In the genomic region with DNA sequence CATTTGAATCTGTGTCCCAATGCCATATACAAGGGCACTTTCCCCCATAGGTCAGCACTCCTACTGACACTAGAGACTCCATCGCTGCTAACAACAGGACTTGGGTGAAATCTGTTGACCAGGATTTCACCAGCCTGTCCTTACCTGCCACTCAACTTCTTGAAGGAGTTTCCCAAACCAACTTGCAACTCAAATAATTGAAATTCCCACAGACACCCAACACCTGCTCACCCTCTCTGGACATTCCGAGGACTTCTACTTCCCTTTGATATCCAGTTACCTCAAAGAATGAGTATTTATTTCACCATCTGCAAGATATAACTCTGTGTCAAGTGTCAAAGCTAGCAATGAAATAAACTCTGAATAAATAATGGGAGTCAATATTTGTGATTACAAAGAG, we compare ENCODE assay signal across 26 cellular contexts.
"Had no signal": no experiment of that assay in that cellular context is flagged by ENCODE, and none has a peak within 500 bp of the region (broad histone marks: within the 10 kb centered on the region; RNA-seq: fewer than 3 reads in every experiment).

No MANE protein-coding gene starts in this region.

- H3K4me1 ChIP-seq: Peyer's patch had no signal

- H3K4me2 ChIP-seq: KMS-11 had no signal

- H3K9me3 Mint-ChIP-seq: activated CD4-positive, alpha-beta T cell treated with anti-CD3 and anti-CD28 coated beads, Interleukin-2, amount 10 ng/mL, durations not matched to agents 24 days and 14 days; T-helper 1 cell treated with Interleukin-12 subunit alpha and Interleukin-12 subunit beta and Interleukin-4 antibody, amounts not matched to agents 30 μg/mL and 1 μg/mL, for 36 hours had no signal

- H3K9me3 ChIP-seq: Peyer's patch, SJCRH30 had no signal

- H3K4me3 ChIP-seq: cardiac muscle cell, Peyer's patch, SJCRH30 had no signal

- H3K9ac ChIP-seq: KMS-11 had no signal

- ATAC-seq: activated T-cell treated with anti-CD3 and anti-CD28 coated beads, Interleukin-2, amount 50 U/mL, for 4 hours had no signal

- H3K36me3 ChIP-seq: brain microvascular endothelial cell, cardiac muscle cell, Peyer's patch, SJCRH30 had no signal

- H3K36me3 Mint-ChIP-seq: activated naive CD8-positive, alpha-beta T cell treated with anti-CD3 and anti-CD28 coated beads for 36 hours had no signal

- H3K27ac Mint-ChIP-seq: activated B cell treated with CpG ODN at 0.5 μM for 24 hours; activated CD4-positive, alpha-beta T cell treated with anti-CD3 and anti-CD28 coated beads, Interleukin-2, amount 10 ng/mL, durations not matched to agents 24 days and 14 days; activated naive CD4-positive, alpha-beta T cell treated with anti-CD3 and anti-CD28 coated beads for 36 hours; activated naive CD8-positive, alpha-beta T cell treated with anti-CD3 and anti-CD28 coated beads for 36 hours; T-helper 1 cell treated with Interleukin-12 subunit alpha and Interleukin-12 subunit beta and Interleukin-4 antibody, amounts not matched to agents 30 μg/mL and 1 μg/mL, for 36 hours had no signal

- DNase-seq: activated B cell treated with CpG ODN at 0.5 μM for 24 hours; activated CD4-positive, alpha-beta T cell treated with anti-CD3 and anti-CD28 coated beads for 1 hour; activated CD4-positive, alpha-beta T cell treated with anti-CD3 and anti-CD28 coated beads, Interleukin-2, amount 10 ng/mL, durations not matched to agents 24 days and 14 days; activated CD4-positive, alpha-beta T cell treated with anti-CD3 and anti-CD28 coated beads, Interleukin-2, amount 50 U/mL, for 48 hours; activated CD8-positive, alpha-beta memory T cell treated with anti-CD3 and anti-CD28 coated beads for 24 hours; activated effector memory CD4-positive, alpha-beta T cell treated with anti-CD3 and anti-CD28 coated beads, Interleukin-2, amount 50 U/mL, for 16 hours; activated naive CD4-positive, alpha-beta T cell treated with anti-CD3 and anti-CD28 coated beads for 36 hours; activated naive CD8-positive, alpha-beta T cell treated with anti-CD3 and anti-CD28 coated beads for 36 hours; activated T-cell treated with anti-CD3 and anti-CD28 coated beads, Interleukin-2, amount 50 U/mL, for 4 hours; brain microvascular endothelial cell; NCI-H1092; NCI-H1417 treated with DMSO at 0.1 percent for 48 hours; NCI-H1694; NCI-H2029; NCI-H345; NCI-H510A; NCI-H526 treated with DMSO at 0.1 percent for 48 hours; NCI-H82; Peyer's patch; Right ventricle myocardium superior; SJCRH30; T-helper 9 cell had no signal

- H3K4me1 Mint-ChIP-seq: activated B cell treated with CpG ODN at 0.5 μM for 24 hours; activated CD4-positive, alpha-beta T cell treated with anti-CD3 and anti-CD28 coated beads, Interleukin-2, amount 10 ng/mL, durations not matched to agents 24 days and 14 days; activated naive CD8-positive, alpha-beta T cell treated with anti-CD3 and anti-CD28 coated beads for 36 hours had no signal

- H3K27me3 ChIP-seq: brain microvascular endothelial cell, cardiac muscle cell, Peyer's patch, SJCRH30 had no signal

- H3K27ac ChIP-seq: brain microvascular endothelial cell, cardiac muscle cell, KMS-11, Peyer's patch, RWPE1, SJCRH30 had no signal

- H3K4me3 Mint-ChIP-seq: activated B cell treated with CpG ODN at 0.5 μM for 24 hours; activated CD4-positive, alpha-beta T cell treated with anti-CD3 and anti-CD28 coated beads, Interleukin-2, amount 10 ng/mL, durations not matched to agents 24 days and 14 days; activated naive CD4-positive, alpha-beta T cell treated with anti-CD3 and anti-CD28 coated beads for 36 hours; activated naive CD8-positive, alpha-beta T cell treated with anti-CD3 and anti-CD28 coated beads for 36 hours; activated T-cell treated with anti-CD3 and anti-CD28 coated beads, Interleukin-2, amount 50 U/mL, for 4 hours; T-helper 1 cell treated with Interleukin-12 subunit alpha and Interleukin-12 subunit beta and Interleukin-4 antibody, amounts not matched to agents 30 μg/mL and 1 μg/mL, for 36 hours had no signal
